In the genomic region with DNA sequence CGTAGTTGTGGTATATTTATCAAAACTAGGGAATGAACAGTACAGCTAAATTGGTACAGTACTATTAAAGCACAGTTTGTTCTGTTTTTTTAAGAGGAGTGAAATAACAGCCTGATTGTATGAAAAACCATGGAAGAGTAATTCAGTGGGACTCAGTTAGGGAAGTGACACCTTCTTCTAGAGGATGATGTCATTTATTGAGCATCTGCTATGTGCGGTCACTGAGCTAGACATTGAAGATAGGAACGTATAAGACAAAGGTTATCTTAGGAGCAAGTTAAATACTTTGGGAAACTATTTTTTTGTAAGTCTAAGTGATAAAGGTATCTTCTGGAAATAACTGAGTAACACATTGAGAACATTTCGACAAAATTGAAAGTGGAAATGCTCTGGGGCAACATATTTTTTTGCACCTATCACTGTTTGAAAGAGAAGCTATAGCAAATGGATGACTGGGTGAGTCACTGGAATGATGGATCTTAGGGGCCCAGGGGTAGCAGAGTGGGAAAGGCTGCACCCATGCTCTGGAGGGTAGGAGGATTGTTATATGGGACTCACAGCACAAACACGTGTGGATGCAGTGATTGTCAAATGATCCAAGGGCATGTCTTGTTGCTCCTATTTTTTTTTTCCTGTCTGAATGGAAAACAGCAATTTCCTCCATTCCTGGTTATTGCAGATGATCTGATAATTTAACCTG, we compare ENCODE assay signal across 17 cellular contexts. TPM values are rescaled to one million over a fixed set of nuclear protein-coding genes. Genes with fewer than 3 reads are reported as not detected.
DNase-seq lines count a peak whose midpoint lies in the region; ATAC-seq and TF ChIP-seq lines count a peak whose summit lies in the region.
"Had no signal": no experiment of that assay in that cellular context is flagged by ENCODE, and none has a peak within 500 bp of the region (broad histone marks: within the 10 kb centered on the region; RNA-seq: fewer than 3 reads in every experiment).

No MANE protein-coding gene starts in this region.

- no peak for DNase-seq in T-helper 2 cell treated with Interferon-gamma antibody and Interleukin-4, amounts not matched to agents 5 μg/mL and 100 μg/mL, for 36 hours (ENCODE audit: low spot score)
- DNase-seq in T-helper 2 cell: no peak
- no peak for DNase-seq in activated naive CD4-positive, alpha-beta T cell treated with anti-CD3 and anti-CD28 coated beads, Interleukin-2, amount 50 U/mL, for 72 hours (ENCODE audit: low spot score in 2 of 2)
- DNase-seq in natural killer cell: no peak
- no peak for DNase-seq in Calu3
- no peak for DNase-seq in SHP77 (lab: John Stamatoyannopoulos, UW)
- DNase-seq in NCI-H1694 treated with DMSO at 0.1 percent for 48 hours (lab: John Stamatoyannopoulos, UW): no peak
- DNase-seq: C1 segment of cervical spinal cord, DMS79, erythroblast, left ventricle myocardium superior, NCI-H1105, NCI-H2171, NCI-H774, transverse colon had no signal

- peak; percentile 26 for TF ChIP-seq POLR2A in GM19193 (IDR thresholded peaks at IDR 0.05; ENCODE audit: extremely low read depth, insufficient read depth, insufficient read length)

- intact Hi-C loops in natural killer cell (cut with micrococcal nuclease) (loop anchor here (2.0 to 10.0 kb wide), 3 partner anchors 21 to 847 kb away; no protein-coding TSS in a partner anchor), Calu3 (cut with micrococcal nuclease; ENCODE audit: unreplicated experiment) (loop anchor here (5.0 kb wide), 1 partner anchor 244 kb away; no protein-coding TSS in a partner anchor)

- BruUV-seq in Calu3 (replicated peaks; lab: Mats Ljungman, UMichigan): no TSS peak

- no peaks in the 10 kb centered on the region for H3K9me3 Mint-ChIP-seq in T-helper 2 cell treated with Interferon-gamma antibody and Interleukin-4, amounts not matched to agents 5 μg/mL and 100 μg/mL, for 36 hours
- no peaks in the 10 kb centered on the region for H3K9me3 Mint-ChIP-seq in activated naive CD4-positive, alpha-beta T cell treated with anti-CD3 and anti-CD28 coated beads, Interleukin-2, amount 50 U/mL, for 72 hours
- no peaks in the 10 kb centered on the region for H3K9me3 Mint-ChIP-seq in natural killer cell
- H3K9me3 Mint-ChIP-seq in Calu3 (ENCODE audit: low read depth, unreplicated experiment): no peaks in the 10 kb centered on the region

- no peak for TF ChIP-seq CTCF in natural killer cell (IDR thresholded peaks at IDR 0.05)
- TF ChIP-seq CTCF in Calu3 (IDR thresholded peaks at IDR 0.05; ENCODE audit: unreplicated experiment): no peak

- CTCF ChIA-PET in Calu3 (lab: Charles Lee): interaction anchor here (1.1 kb wide), 1 partner anchor 18 kb away, joined by 3 read pairs; no protein-coding TSS in a partner anchor

- H3K36me3 Mint-ChIP-seq in T-helper 2 cell treated with Interferon-gamma antibody and Interleukin-4, amounts not matched to agents 5 μg/mL and 100 μg/mL, for 36 hours (ENCODE audit: low read depth): peaks cover 79% of the 10 kb centered on the region
- H3K36me3 Mint-ChIP-seq in activated naive CD4-positive, alpha-beta T cell treated with anti-CD3 and anti-CD28 coated beads, Interleukin-2, amount 50 U/mL, for 72 hours: peaks cover 36 to 67% of the 10 kb centered on the region in 2 donors
- peaks cover 9% of the 10 kb centered on the region for H3K36me3 Mint-ChIP-seq in natural killer cell
- H3K36me3 Mint-ChIP-seq in Calu3 (ENCODE audit: insufficient read depth, unreplicated experiment): no peaks in the 10 kb centered on the region

- H3K27me3 Mint-ChIP-seq in T-helper 2 cell treated with Interferon-gamma antibody and Interleukin-4, amounts not matched to agents 5 μg/mL and 100 μg/mL, for 36 hours (ENCODE audit: low read depth): no peaks in the 10 kb centered on the region
- H3K27me3 Mint-ChIP-seq in natural killer cell (ENCODE audit: low read depth in 2 of 2) (no peaks in the 10 kb centered on the region), Calu3 (ENCODE audit: unreplicated experiment) (no peaks in the 10 kb centered on the region)

- peaks cover 79% of the 10 kb centered on the region for H3K4me1 Mint-ChIP-seq in T-helper 2 cell treated with Interferon-gamma antibody and Interleukin-4, amounts not matched to agents 5 μg/mL and 100 μg/mL, for 36 hours (ENCODE audit: low read depth)
- H3K4me1 Mint-ChIP-seq in natural killer cell (peaks cover 68 to 81% of the 10 kb centered on the region in 2 donors), Calu3 (ENCODE audit: low read depth, unreplicated experiment) (peaks cover 8% of the 10 kb centered on the region)

- no peak for ATAC-seq in activated naive CD4-positive, alpha-beta T cell treated with anti-CD3 and anti-CD28 coated beads, Interleukin-2, amount 50 U/mL, for 72 hours
- ATAC-seq in natural killer cell: no peak
- ATAC-seq: left ventricle myocardium superior, SK-N-SH treated with all-trans-retinoic acid at 6 μM for 48 hours had no signal

- H3K4me3 Mint-ChIP-seq in T-helper 2 cell treated with Interferon-gamma antibody and Interleukin-4, amounts not matched to agents 5 μg/mL and 100 μg/mL, for 36 hours: peak overlapping the region; percentile 29
- peak overlapping the region; percentile 38 for H3K4me3 Mint-ChIP-seq in natural killer cell
- no peak overlapping the region for H3K4me3 Mint-ChIP-seq in Calu3 (ENCODE audit: low read depth, unreplicated experiment)

- peak overlapping the region; percentile 49 for H3K27ac Mint-ChIP-seq in T-helper 2 cell treated with Interferon-gamma antibody and Interleukin-4, amounts not matched to agents 5 μg/mL and 100 μg/mL, for 36 hours
- H3K27ac Mint-ChIP-seq in activated naive CD4-positive, alpha-beta T cell treated with anti-CD3 and anti-CD28 coated beads, Interleukin-2, amount 50 U/mL, for 72 hours: peak overlapping the region; percentile 61 to 87
- peak overlapping the region in 1 of 2 donors; percentile 41 for H3K27ac Mint-ChIP-seq in natural killer cell
- no peak overlapping the region for H3K27ac Mint-ChIP-seq in Calu3 (ENCODE audit: unreplicated experiment)

RNA-seq across cellular contexts. Expression of a gene that starts 43.0 kb away (rescaled TPM):
- total RNA-seq in activated naive CD4-positive, alpha-beta T cell treated with anti-CD3 and anti-CD28 coated beads, Interleukin-2, amount 50 U/mL, for 72 hours: 10 to 100 TPM; 47.7 to 53.9 TPM
- total RNA-seq in natural killer cell (10 to 100 TPM; 16.7 to 26.1 (median 22.3) TPM), Calu3 (2022) (16.3 and 16.8 TPM in 2 replicates)

RNA-seq across cellular contexts. Expression of a gene that starts 43.2 kb away (rescaled TPM):
- 10 to 100 TPM; 15.2 to 23.9 TPM for total RNA-seq in activated naive CD4-positive, alpha-beta T cell treated with anti-CD3 and anti-CD28 coated beads, Interleukin-2, amount 50 U/mL, for 72 hours
- total RNA-seq in natural killer cell (10 to 100 TPM; 20.4 to 27.3 (median 22.8) TPM), Calu3 (2022) (14.7 and 16.8 TPM in 2 replicates)
